8 cellular contexts compared by ENCODE assay signal in the genomic region with DNA sequence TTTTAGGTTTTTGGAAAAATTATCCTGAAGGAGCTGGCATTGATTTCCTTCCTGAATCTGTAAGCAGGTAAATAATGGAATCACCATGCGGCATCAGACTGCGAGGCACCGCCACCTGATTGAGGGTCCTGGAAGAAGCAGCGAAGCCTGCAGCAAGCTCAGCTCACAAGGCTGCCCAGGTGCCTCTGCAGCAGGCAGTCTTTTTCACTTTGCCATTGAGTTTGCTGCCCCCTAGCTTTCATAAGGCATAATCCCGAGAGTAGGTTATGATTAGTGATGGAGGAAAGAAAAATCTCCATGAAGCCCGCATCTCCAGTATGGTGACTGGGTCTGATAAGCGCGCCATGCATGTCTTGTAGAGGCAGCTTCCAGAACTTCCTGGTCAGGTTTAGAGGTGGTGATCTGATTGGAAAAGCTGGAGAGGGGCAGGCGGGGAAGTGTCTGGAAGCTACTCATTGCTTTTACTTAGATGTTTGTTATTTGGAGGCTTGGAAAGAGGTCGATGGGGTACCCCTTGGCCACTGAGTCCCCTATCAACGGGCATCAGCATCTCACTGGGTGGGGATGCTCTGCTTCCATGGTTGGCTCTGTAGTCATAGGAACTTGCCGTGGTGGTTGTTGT. TPM values are rescaled to one million over a fixed set of nuclear protein-coding genes. Genes with fewer than 3 reads are reported as not detected.
DNase-seq lines count a peak whose midpoint lies in the region; ATAC-seq and TF ChIP-seq lines count a peak whose summit lies in the region.

No MANE protein-coding gene starts in this region.

- peak; percentile 59 to 89 (median 78) for TF ChIP-seq CTCF in dorsolateral prefrontal cortex (IDR thresholded peaks at IDR 0.05 in 54 of 56, conservative IDR thresholded peaks at IDR 0.05 in 2 of 56; ENCODE audit: low read depth in 1 of 56, partially characterized antibody in 56 of 56)
- peak; percentile 86 for TF ChIP-seq CTCF in type B pancreatic cell (conservative IDR thresholded peaks at IDR 0.05)

- no peak overlapping the region for H3K4me3 Mint-ChIP-seq in CD4-positive, alpha-beta memory T cell
- H3K4me3 Mint-ChIP-seq in type B pancreatic cell, result no peak overlapping the region

- no peaks in the 10 kb centered on the region for H3K9me3 Mint-ChIP-seq in CD4-positive, alpha-beta memory T cell
- H3K9me3 Mint-ChIP-seq in type B pancreatic cell, result no peaks in the 10 kb centered on the region

- no peak overlapping the region for H3K27ac ChIP-seq in CD4-positive, alpha-beta memory T cell (ENCODE audit: low read depth, low read length)
- H3K27ac ChIP-seq in dorsolateral prefrontal cortex, result no peak overlapping the region

- DNase-seq in CD4-positive, alpha-beta memory T cell, result peak in 4 of 5 donors; percentile 14 to 33 (median 22)
- DNase-seq in NCI-H1092 treated with DMSO at 0.1 percent for 48 hours (lab: John Stamatoyannopoulos, UW) (peak; percentile 61), SW480 (ENCODE audit: low spot score) (peak; percentile 59), dorsolateral prefrontal cortex (peak in 7 of 10 donors; percentile 32 to 69 (median 46)), medulla oblongata (ENCODE audit: extremely low spot score) (peak; percentile 72), type B pancreatic cell (ENCODE audit: extremely low spot score, unreplicated experiment) (no peak)

- no peaks in the 10 kb centered on the region for H3K9me3 ChIP-seq in CD4-positive, alpha-beta memory T cell (ENCODE audit: control insufficient read depth in 1 of 2, low read length in 2 of 2)

- CTCF ChIA-PET in CD4-positive, alpha-beta memory T cell (lab: Charles Lee; ENCODE audit: partially characterized antibody), result interaction anchor here (0.6 to 4.6 kb wide), 18 partner anchors 9 to 443 kb away, joined by 3 to 30 read pairs (median 5); partner anchors contain the start of gene IYD

- no peaks in the 10 kb centered on the region for H3K36me3 Mint-ChIP-seq in CD4-positive, alpha-beta memory T cell
- H3K36me3 Mint-ChIP-seq in type B pancreatic cell, result no peaks in the 10 kb centered on the region

- no peak overlapping the region for H3K27ac Mint-ChIP-seq in CD4-positive, alpha-beta memory T cell
- no peak overlapping the region for H3K27ac Mint-ChIP-seq in type B pancreatic cell

- H3K36me3 ChIP-seq in CD4-positive, alpha-beta memory T cell (ENCODE audit: insufficient read depth, low read length), result no peaks in the 10 kb centered on the region

- POLR2A ChIA-PET in CD4-positive, alpha-beta memory T cell (lab: Charles Lee; ENCODE audit: partially characterized antibody), result no interaction called here

- ATAC-seq in GM18861 (IDR thresholded peaks at IDR 0.05; ENCODE audit: unreplicated experiment) (peak; percentile 52), GM19397 (IDR thresholded peaks at IDR 0.05; ENCODE audit: unreplicated experiment) (no peak)

- H3K27me3 ChIP-seq in CD4-positive, alpha-beta memory T cell (ENCODE audit: insufficient read depth, low read length), result no peaks in the 10 kb centered on the region
- peaks cover 0 to under 1% (median 0%) of the 10 kb centered on the region in 45 donors for H3K27me3 ChIP-seq in dorsolateral prefrontal cortex

- no peaks in the 10 kb centered on the region for H3K4me1 ChIP-seq in CD4-positive, alpha-beta memory T cell (ENCODE audit: insufficient read depth, low read length)

- intact Hi-C loops in CD4-positive, alpha-beta memory T cell (cut with micrococcal nuclease), result loop anchor here (1.0 to 2.0 kb wide), 2 partner anchors 315 to 561 kb away; no protein-coding TSS in a partner anchor
- intact Hi-C loops in dorsolateral prefrontal cortex (cut with DNase I), result loop anchor here (5.0 to 10.0 kb wide), 3 partner anchors 308 to 461 kb away; no protein-coding TSS in a partner anchor

- peaks cover 3 to 11% of the 10 kb centered on the region in 2 donors for H3K27me3 Mint-ChIP-seq in CD4-positive, alpha-beta memory T cell
- peaks cover 9% of the 10 kb centered on the region for H3K27me3 Mint-ChIP-seq in type B pancreatic cell

- H3K4me1 Mint-ChIP-seq in CD4-positive, alpha-beta memory T cell, result peaks cover 0 to 1% (median 0%) of the 10 kb centered on the region in 4 donors
- H3K4me1 Mint-ChIP-seq in type B pancreatic cell (ENCODE audit: unreplicated experiment), result peaks cover 4% of the 10 kb centered on the region

- no peak overlapping the region for H3K4me3 ChIP-seq in CD4-positive, alpha-beta memory T cell (ENCODE audit: low read length in 2 of 2)
- no peak overlapping the region for H3K4me3 ChIP-seq in dorsolateral prefrontal cortex

RNA-seq across cellular contexts. Expression of gene IYD, which starts 26.7 kb away (rescaled TPM):
- total RNA-seq in CD4-positive, alpha-beta memory T cell, result not detected
- not detected for polyA plus RNA-seq in CD4-positive, alpha-beta memory T cell
- total RNA-seq in dorsolateral prefrontal cortex (under 1 TPM in 5 of 120 experiments, not detected in 115; 0.07 to 0.49 (median 0.10) TPM), type B pancreatic cell (ENCODE audit: low replicate concordance) (0.24 and 0.69 TPM in 2 replicates)
